Comparison of ENCODE assay signal across 6 cellular contexts in genomic region chr6:25541228-25541627, GRCh38.
"Had no signal": no experiment of that assay in that cellular context is flagged by ENCODE, and none has a peak within 500 bp of the region (broad histone marks: within the 10 kb centered on the region; RNA-seq: fewer than 3 reads in every experiment).

No MANE protein-coding gene starts in this region.

- ATAC-seq: HepG2, K562 had no signal

- H3K27ac ChIP-seq: HL-60 had no signal

- DNase-seq: IMR-90, KBM-7, KG1 had no signal

- H3K4me3 ChIP-seq: K562 had no signal
